In the genomic region with DNA sequence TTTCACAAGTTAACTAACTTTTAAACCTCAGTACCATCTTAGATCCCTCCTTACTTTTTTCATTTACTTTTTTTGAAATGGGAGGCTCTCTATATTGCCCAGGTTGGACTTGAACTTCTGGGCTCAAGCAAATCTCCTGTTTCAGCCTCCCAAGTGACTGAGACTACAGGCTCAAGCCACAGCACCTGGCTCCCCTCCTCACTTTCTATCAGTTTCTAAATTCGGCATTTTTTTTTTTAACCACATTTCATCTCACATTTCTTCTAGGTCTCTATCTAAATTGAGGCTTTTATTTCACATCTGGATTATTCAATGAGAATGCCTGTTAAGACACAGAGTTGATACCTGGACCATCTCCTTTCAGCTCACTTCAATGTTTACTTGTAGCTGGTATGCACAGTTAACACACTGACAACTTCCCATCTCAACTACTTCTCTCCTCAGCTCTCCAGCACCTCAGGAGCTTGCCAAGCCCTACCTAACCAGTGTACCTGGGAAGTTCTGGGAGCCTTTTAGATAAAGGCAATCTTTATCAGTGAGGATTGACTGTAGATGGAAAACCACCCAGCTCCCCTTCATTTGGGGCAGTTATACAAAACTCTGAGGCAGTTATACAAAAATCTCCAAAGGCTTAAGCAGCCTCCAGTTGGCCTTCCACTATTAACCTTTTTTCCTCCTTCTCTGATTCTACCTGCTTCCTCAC, we compare ENCODE assay signal across 15 cellular contexts. TPM values are rescaled to one million over a fixed set of nuclear protein-coding genes. Genes with fewer than 3 reads are reported as not detected.
DNase-seq lines count a peak whose midpoint lies in the region; ATAC-seq and TF ChIP-seq lines count a peak whose summit lies in the region.
"Had no signal": no experiment of that assay in that cellular context is flagged by ENCODE, and none has a peak within 500 bp of the region (broad histone marks: within the 10 kb centered on the region; RNA-seq: fewer than 3 reads in every experiment).

No MANE protein-coding gene starts in this region.

- H3K27me3 ChIP-seq in KMS-11 (ENCODE audit: insufficient read depth, low read depth): no peaks in the 10 kb centered on the region
- no peaks in the 10 kb centered on the region for H3K27me3 ChIP-seq in adrenal gland
- H3K27me3 ChIP-seq in SJCRH30: no peaks in the 10 kb centered on the region

- peak overlapping the region; percentile 66; the same call in 1 of the 2 replicates for H3K4me2 ChIP-seq in KMS-11

- H3K9ac ChIP-seq in KMS-11: no peak overlapping the region

- H3K36me3 Mint-ChIP-seq in neural crest cell (ENCODE audit: low read depth): no peaks in the 10 kb centered on the region

- TF ChIP-seq CTCF in KMS-11 (conservative IDR thresholded peaks at IDR 0.05; ENCODE audit: low read depth, low read length) (no peak), adrenal gland (IDR thresholded peaks at IDR 0.05) (no peak), neural crest cell (conservative IDR thresholded peaks at IDR 0.05) (no peak)

- peaks cover 50% of the 10 kb centered on the region for H3K79me2 ChIP-seq in KMS-11 (ENCODE audit: insufficient read depth, low read depth)

- no peak overlapping the region for H3K27ac Mint-ChIP-seq in neural crest cell (ENCODE audit: unreplicated experiment)
- H3K27ac Mint-ChIP-seq: T-helper 1 cell treated with Interleukin-12 subunit alpha and Interleukin-12 subunit beta and Interleukin-4 antibody, amounts not matched to agents 30 μg/mL and 1 μg/mL, for 36 hours had no signal

- DNase-seq in adrenal gland: no peak
- DNase-seq in neural crest cell (ENCODE audit: low read depth, low spot score): no peak
- DNase-seq in SJCRH30: no peak
- no peak for DNase-seq in T-helper 2 cell
- no peak for DNase-seq in DMS 273 treated with DMSO at 0.1 percent for 48 hours (lab: John Stamatoyannopoulos, UW)
- DNase-seq: activated CD4-positive, alpha-beta T cell treated with anti-CD3 and anti-CD28 coated beads, Interleukin-2, amount 50 U/mL, for 1 hour; activated naive CD4-positive, alpha-beta T cell treated with Interleukin-2 at 50 U/mL for 16 hours; left ventricle myocardium inferior; NCI-H1417 treated with DMSO at 0.1 percent for 48 hours; NCI-H446; small intestine had no signal

- H3K4me1 ChIP-seq in KMS-11 (ENCODE audit: low read depth, poor library complexity, severe bottlenecking): peaks cover 49% of the 10 kb centered on the region
- peaks cover 22 to 48% of the 10 kb centered on the region in 2 donors for H3K4me1 ChIP-seq in adrenal gland (replicated peaks in 1 of 2)
- no peaks in the 10 kb centered on the region for H3K4me1 ChIP-seq in SJCRH30

- no peaks in the 10 kb centered on the region for H3K9me3 Mint-ChIP-seq in neural crest cell
- H3K9me3 Mint-ChIP-seq: T-helper 1 cell treated with Interleukin-12 subunit alpha and Interleukin-12 subunit beta and Interleukin-4 antibody, amounts not matched to agents 30 μg/mL and 1 μg/mL, for 36 hours had no signal

- H2AFZ ChIP-seq in KMS-11 (ENCODE audit: low read depth): no peak overlapping the region

- no peak for ATAC-seq in HG03139 (IDR thresholded peaks at IDR 0.05; ENCODE audit: unreplicated experiment)

- WGBS in adrenal gland, 4 donors: 73 to 81% (median 77%) methylated on average over 1 of the region's 1 CpG

- peaks cover 12% of the 10 kb centered on the region for H4K20me1 ChIP-seq in KMS-11 (ENCODE audit: insufficient read depth)

- H3K36me3 ChIP-seq in KMS-11 (ENCODE audit: insufficient read depth) (no peaks in the 10 kb centered on the region), adrenal gland (replicated peaks in 1 of 2) (no peaks in the 10 kb centered on the region), SJCRH30 (peaks cover 6% of the 10 kb centered on the region; the same call in 1 of the 2 replicates)
- H3K36me3 ChIP-seq: left ventricle myocardium inferior had no signal

- H3K9me3 ChIP-seq in adrenal gland (replicated peaks in 1 of 3) (no peaks in the 10 kb centered on the region), SJCRH30 (replicated peaks) (0 out of 2 replicates have a peak, but pooled peaks cover 5% of the 10 kb centered on the region)
- H3K9me3 ChIP-seq: left ventricle myocardium inferior had no signal

- H3K4me1 Mint-ChIP-seq in neural crest cell: peaks cover 26% of the 10 kb centered on the region

- TF ChIP-seq POLR2A in adrenal gland (IDR thresholded peaks at IDR 0.05): no peak

- H3K27me3 Mint-ChIP-seq in neural crest cell (ENCODE audit: low read depth): no peaks in the 10 kb centered on the region

- peak overlapping the region; percentile 24; the same call in 1 of the 2 replicates for H3K27ac ChIP-seq in KMS-11
- H3K27ac ChIP-seq in adrenal gland: peak overlapping the region in 3 of 5 donors; percentile 4 to 94 (median 77)
- H3K27ac ChIP-seq in SJCRH30: no peak overlapping the region

- peak overlapping the region; percentile 13 for H3K4me3 Mint-ChIP-seq in neural crest cell
- H3K4me3 Mint-ChIP-seq: T-helper 1 cell treated with Interleukin-12 subunit alpha and Interleukin-12 subunit beta and Interleukin-4 antibody, amounts not matched to agents 30 μg/mL and 1 μg/mL, for 36 hours had no signal

- intact Hi-C loops in adrenal gland (cut with DNase I): no loop called here

- peak overlapping the region; percentile 26; the same call in 1 of the 2 replicates for H3K4me3 ChIP-seq in GM08714 (ENCODE audit: low read length)
- no peak overlapping the region for H3K4me3 ChIP-seq in KMS-11 (IDR thresholded peaks at IDR 0.05; ENCODE audit: insufficient read depth, low read depth, low read length)
- no peak overlapping the region for H3K4me3 ChIP-seq in adrenal gland
- H3K4me3 ChIP-seq in SJCRH30: no peak overlapping the region
- H3K4me3 ChIP-seq: left ventricle myocardium inferior had no signal

RNA-seq across cellular contexts. Expression of a gene that starts 3.4 kb away (rescaled TPM):
- total RNA-seq in adrenal gland (10 to 100 TPM; 46.8 to 95.7 (median 69.2) TPM), neural crest cell (64.1 and 67.4 TPM in 2 replicates)
- 10 to 100 TPM; 29.6 to 65.6 (median 34.6) TPM for polyA plus RNA-seq in adrenal gland
- total RNA-seq in SJCRH30 (2014; rRNA removed; shearing (Covaris generic)): 66.5 and 77.8 TPM in 2 replicates

RNA-seq across cellular contexts. Expression of a gene that starts 23.2 kb away (rescaled TPM):
- 10 to 100 TPM in 7 of 8 donors, 1 to 10 TPM in 1; 9.6 to 24.2 (median 17.2) TPM for total RNA-seq in adrenal gland
- 10 to 100 TPM in 1 of 3 donors, 1 to 10 TPM in 2; 2.4 to 17.0 (median 2.7) TPM for polyA plus RNA-seq in adrenal gland
- total RNA-seq in neural crest cell: 6.2 and 8.0 TPM in 2 replicates
- 8.2 and 8.8 TPM in 2 replicates for total RNA-seq in SJCRH30 (2014; rRNA removed; shearing (Covaris generic))
